1 cellular context compared by ENCODE assay signal in genomic region chr12:71356569-71356968, GRCh38.
TF ChIP-seq lines count a peak whose summit lies in the region.

No MANE protein-coding gene starts in this region.

TF ChIP-seq in K562, 482 proteins besides CTCF, POLR2A, EP300 and RAD21 (continued from another document):
- no peak for TF ChIP-seq ATF6 (CRISPR knock-in tag; IDR thresholded peaks at IDR 0.05)
- no peak for TF ChIP-seq ZNF41 (CRISPR knock-in tag; conservative IDR thresholded peaks at IDR 0.05)
- TF ChIP-seq EWSR1 (IDR thresholded peaks at IDR 0.05; ENCODE audit: borderline replicate concordance, low read depth, partially characterized antibody), result no peak
- TF ChIP-seq ATF4 (CRISPR knock-in tag; IDR thresholded peaks at IDR 0.05), result no peak
- TF ChIP-seq NR1H2 (CRISPR knock-in tag; IDR thresholded peaks at IDR 0.05), result no peak
- peak; percentile 56; the same call in 1 of the 2 replicates for TF ChIP-seq MAFG (tag; conservative IDR thresholded peaks at IDR 0.05)
- no peak for TF ChIP-seq REST (CRISPR knock-in tag; IDR thresholded peaks at IDR 0.05; ENCODE audit: low read depth)
- TF ChIP-seq PHF21A (IDR thresholded peaks at IDR 0.05; ENCODE audit: borderline replicate concordance, low read depth), result no peak
- TF ChIP-seq HES1 (IDR thresholded peaks at IDR 0.05; ENCODE audit: low read depth), result no peak
- no peak for TF ChIP-seq MCM3 (IDR thresholded peaks at IDR 0.05)
- no peak for TF ChIP-seq E4F1 (CRISPR knock-in tag; IDR thresholded peaks at IDR 0.05; ENCODE audit: borderline replicate concordance)
- peak; percentile 52; the same call in 1 of the 2 replicates for TF ChIP-seq MAFF (IDR thresholded peaks at IDR 0.05; ENCODE audit: low read length)
- no peak for TF ChIP-seq MLLT1 (IDR thresholded peaks at IDR 0.05)
- peak; percentile 56 for TF ChIP-seq C11orf30 (IDR thresholded peaks at IDR 0.05; ENCODE audit: low read depth)
- no peak for TF ChIP-seq RBM17 (IDR thresholded peaks at IDR 0.05; ENCODE audit: borderline replicate concordance, low read depth, low read length)
- TF ChIP-seq SMAD3 (CRISPR knock-in tag; conservative IDR thresholded peaks at IDR 0.05), result no peak
- TF ChIP-seq TRIM24 (IDR thresholded peaks at IDR 0.05), result no peak
- TF ChIP-seq CREM (IDR thresholded peaks at IDR 0.05; ENCODE audit: low read depth), result no peak
- no peak for TF ChIP-seq ZEB2 (IDR thresholded peaks at IDR 0.05)
- no peak for TF ChIP-seq CGGBP1 (CRISPR knock-in tag; IDR thresholded peaks at IDR 0.05)
- no peak for TF ChIP-seq NELFE (IDR thresholded peaks at IDR 0.05; ENCODE audit: insufficient read depth, insufficient read length)
- no peak for TF ChIP-seq ZBTB40 (IDR thresholded peaks at IDR 0.05)
- no peak for TF ChIP-seq ZBTB40 (CRISPR knock-in tag; IDR thresholded peaks at IDR 0.05)
